13 cellular contexts compared by ENCODE assay signal in genomic region chr4:39825741-39826231, GRCh38.
DNase-seq lines count a peak whose midpoint lies in the region; ATAC-seq, FAIRE-seq and TF ChIP-seq lines count a peak whose summit lies in the region.
"Had no signal": no experiment of that assay in that cellular context is flagged by ENCODE, and none has a peak within 500 bp of the region (broad histone marks: within the 10 kb centered on the region; RNA-seq: fewer than 3 reads in every experiment).

No MANE protein-coding gene starts in this region.

- no peaks in the 10 kb centered on the region for H3K4me1 Mint-ChIP-seq in stimulated activated naive CD8-positive, alpha-beta T cell treated with anti-CD3 and anti-CD28 coated beads, Interleukin-15, amount 100 ng/mL, for 72 hours

- no peaks in the 10 kb centered on the region for H3K9me3 ChIP-seq in SK-N-SH
- H3K9me3 ChIP-seq in trophoblast cell (ENCODE audit: insufficient read depth, low read depth, low read length): no peaks in the 10 kb centered on the region

- no peak overlapping the region for H4K8ac ChIP-seq in trophoblast cell (ENCODE audit: low read depth, low read length)

- H2BK12ac ChIP-seq in trophoblast cell (ENCODE audit: low read length): no peak overlapping the region

- no peaks in the 10 kb centered on the region for H3K9me2 ChIP-seq in SK-N-SH

- CTCF ChIA-PET in SK-N-SH (lab: Yijun Ruan, JAX): interaction anchor here (0.9 kb wide), 1 partner anchor 67 kb away, joined by 3 read pairs; no protein-coding TSS in a partner anchor

- H3K4ac ChIP-seq in trophoblast cell (ENCODE audit: low read depth, low read length): no peak overlapping the region

- no peak for TF ChIP-seq EP300 in SK-N-SH (IDR thresholded peaks at IDR 0.05; ENCODE audit: borderline replicate concordance in 1 of 2, low read depth in 1 of 2, low read length in 1 of 2)

- H4K91ac ChIP-seq in trophoblast cell (ENCODE audit: low read depth, low read length): no peak overlapping the region

- no peak overlapping the region for H3K14ac ChIP-seq in trophoblast cell (ENCODE audit: low read length)

- no peak overlapping the region for H3K18ac ChIP-seq in trophoblast cell (ENCODE audit: low read length)

- H3K9me3 Mint-ChIP-seq in stimulated activated naive CD8-positive, alpha-beta T cell treated with anti-CD3 and anti-CD28 coated beads, Interleukin-15, amount 100 ng/mL, for 72 hours: no peaks in the 10 kb centered on the region
- H3K9me3 Mint-ChIP-seq: CD4-positive, alpha-beta memory T cell had no signal

- peaks cover 11% of the 10 kb centered on the region for H3K79me2 ChIP-seq in SK-N-SH (ENCODE audit: insufficient read depth)
- no peaks in the 10 kb centered on the region for H3K79me2 ChIP-seq in trophoblast cell (ENCODE audit: control insufficient read depth, insufficient read depth, low read length, poor library complexity)

- no peak overlapping the region for H2AK5ac ChIP-seq in trophoblast cell (ENCODE audit: low read length)

- POLR2A ChIA-PET in SK-N-SH (lab: Yijun Ruan, JAX): no interaction called here

- no peak for TF ChIP-seq CTCF in SK-N-SH (IDR thresholded peaks at IDR 0.05)
- no peak for TF ChIP-seq CTCF in fibroblast of mammary gland (conservative IDR thresholded peaks at IDR 0.05; ENCODE audit: control insufficient read depth, insufficient read depth, low read depth, low read length)

- no peak for ATAC-seq in stimulated activated naive CD8-positive, alpha-beta T cell treated with anti-CD3 and anti-CD28 coated beads, Interleukin-15, amount 100 ng/mL, for 72 hours
- ATAC-seq in left ventricle myocardium superior: no peak

- H3K9ac ChIP-seq in SK-N-SH (no peak overlapping the region), trophoblast cell (ENCODE audit: low read length) (no peak overlapping the region)

- no peak for TF ChIP-seq RAD21 in SK-N-SH (IDR thresholded peaks at IDR 0.05; ENCODE audit: low read length)

- H2BK5ac ChIP-seq in trophoblast cell (ENCODE audit: low read depth, low read length, poor library complexity): no peak overlapping the region

- no peaks in the 10 kb centered on the region for H3K27me3 ChIP-seq in SK-N-SH (ENCODE audit: insufficient read depth)
- no peaks in the 10 kb centered on the region for H3K27me3 ChIP-seq in trophoblast cell (ENCODE audit: insufficient read depth, low read length)

- WGBS in SK-N-SH (ENCODE audit: low lambda C conversion rate): 49% methylated on average over 7 of the region's 7 CpGs
- no CpG with 5 or more reads among the region's 7 CpGs for WGBS in trophoblast cell (ENCODE audit: extremely low coverage, insufficient coverage, insufficient read length)

- no peak overlapping the region for H3K4me3 Mint-ChIP-seq in stimulated activated naive CD8-positive, alpha-beta T cell treated with anti-CD3 and anti-CD28 coated beads, Interleukin-15, amount 100 ng/mL, for 72 hours
- H3K4me3 Mint-ChIP-seq: CD4-positive, alpha-beta memory T cell had no signal

- H3K4me3 ChIP-seq in SK-N-SH (ENCODE audit: low read depth in 2 of 2, low read length in 1 of 2): no peak overlapping the region
- H3K4me3 ChIP-seq in fibroblast of mammary gland (ENCODE audit: control insufficient read depth, low read depth, low read length): no peak overlapping the region
- no peak overlapping the region for H3K4me3 ChIP-seq in trophoblast cell (ENCODE audit: low read depth, low read length)

- H3K27ac ChIP-seq in SK-N-SH (ENCODE audit: low read depth in 2 of 2, low read length in 1 of 2): peak overlapping the region; percentile 3 to 63; a peak in 3 of 4 replicates
- H3K27ac ChIP-seq in trophoblast cell (ENCODE audit: low read depth, low read length): peak overlapping the region; percentile 32

- H3K23ac ChIP-seq in trophoblast cell (ENCODE audit: low read length): no peak overlapping the region

- H3K27me3 Mint-ChIP-seq in stimulated activated naive CD8-positive, alpha-beta T cell treated with anti-CD3 and anti-CD28 coated beads, Interleukin-15, amount 100 ng/mL, for 72 hours: no peaks in the 10 kb centered on the region
- H3K27me3 Mint-ChIP-seq: CD4-positive, alpha-beta memory T cell had no signal

- H4K12ac ChIP-seq in trophoblast cell (ENCODE audit: low read depth, low read length): no peak overlapping the region

- intact Hi-C loops in left ventricle myocardium superior (cut with micrococcal nuclease): no loop called here

- H2AFZ ChIP-seq in SK-N-SH (ENCODE audit: low read depth): no peak overlapping the region
- H2AFZ ChIP-seq in trophoblast cell (ENCODE audit: insufficient read depth, low read length, poor library complexity): no peak overlapping the region

- FAIRE-seq in H54 (lab: Jason Lieb, UNC): peak; percentile 6

- H3K27ac Mint-ChIP-seq in stimulated activated naive CD8-positive, alpha-beta T cell treated with anti-CD3 and anti-CD28 coated beads, Interleukin-15, amount 100 ng/mL, for 72 hours: peak overlapping the region in 1 of 2 donors; percentile 12

- H3K79me1 ChIP-seq in trophoblast cell (ENCODE audit: low read length): no peaks in the 10 kb centered on the region

- H3F3A ChIP-seq in SK-N-SH (replicated peaks; ENCODE audit: insufficient read depth): peaks cover 11% of the 10 kb centered on the region

- H3K36me3 ChIP-seq in SK-N-SH (replicated peaks in 1 of 2; ENCODE audit: control insufficient read depth in 1 of 2, insufficient read depth in 2 of 2, low read length in 1 of 2) (peaks cover 12 to 53% of the 10 kb centered on the region in 2 experiments), trophoblast cell (ENCODE audit: control insufficient read depth in 1 of 2, insufficient read depth in 2 of 2, low read length in 2 of 2) (peaks cover 11 to 16% of the 10 kb centered on the region in 2 experiments)

- H3K4me1 ChIP-seq in SK-N-SH (ENCODE audit: control insufficient read depth in 1 of 2, insufficient read depth in 2 of 2, low read depth in 1 of 2, low read length in 1 of 2) (peaks cover 0 to 18% of the 10 kb centered on the region in 2 experiments; a peak in 1 of 4 replicates), trophoblast cell (ENCODE audit: control insufficient read depth in 1 of 2, insufficient read depth in 2 of 2, low read length in 2 of 2) (peaks cover 0 to 2% of the 10 kb centered on the region in 2 experiments)

- H2BK120ac ChIP-seq in trophoblast cell (ENCODE audit: insufficient read depth, low read length, poor library complexity): no peak overlapping the region

- DNase-seq in H54 (ENCODE audit: insufficient read length, low spot score) (no peak), SK-N-SH (no peak), fibroblast of mammary gland (ENCODE audit: low read depth) (peak; percentile 74), trophoblast cell (peak; percentile 58 to 75), pons (ENCODE audit: low spot score) (no peak), NCI-H510A (lab: John Stamatoyannopoulos, UW) (no peak), left ventricle myocardium superior (no peak)
- DNase-seq in stimulated activated naive CD8-positive, alpha-beta T cell treated with anti-CD3 and anti-CD28 coated beads, Interleukin-15, amount 100 ng/mL, for 72 hours: no peak
- DNase-seq: activated CD4-positive, CD25-positive, alpha-beta regulatory T cell; activated T-cell treated with anti-CD3 and anti-CD28 coated beads, Interleukin-2, amount 50 U/mL, for 1 hour; CD4-positive, alpha-beta memory T cell; Karpas-422; NCI-H2029 had no signal

- no peak for TF ChIP-seq POLR2A in H54 (IDR thresholded peaks at IDR 0.05; ENCODE audit: low read depth, low read length)

- 0 out of 2 replicates have a peak overlapping the region, but pooled peaks have one; percentile 16 for H3K4me2 ChIP-seq in SK-N-SH
- H3K4me2 ChIP-seq in trophoblast cell (ENCODE audit: low read length): no peak overlapping the region

- H4K20me1 ChIP-seq in SK-N-SH (ENCODE audit: insufficient read depth): peaks cover 9% of the 10 kb centered on the region; the same call in 1 of the 2 replicates

TF ChIP-seq in SK-N-SH, 30 proteins besides CTCF, POLR2A, EP300 and RAD21 (continues in another document):
- TF ChIP-seq NRF1 (IDR thresholded peaks at IDR 0.05; ENCODE audit: low read depth, low read length) (no peak), EZH2phosphoT487 (IDR thresholded peaks at IDR 0.05; ENCODE audit: borderline replicate concordance, low read depth) (no peak), FOXM1 (IDR thresholded peaks at IDR 0.05; ENCODE audit: low read depth) (no peak), RCOR1 (IDR thresholded peaks at IDR 0.05; ENCODE audit: low read length) (no peak), FOXJ3 (CRISPR knock-in tag; IDR thresholded peaks at IDR 0.05) (no peak), NFIC (IDR thresholded peaks at IDR 0.05; ENCODE audit: borderline replicate concordance) (no peak), FOSL2 (IDR thresholded peaks at IDR 0.05; ENCODE audit: borderline replicate concordance, low read depth) (peak; percentile 66), CHD2 (IDR thresholded peaks at IDR 0.05; ENCODE audit: low read length, partially characterized antibody) (no peak), GABPA (IDR thresholded peaks at IDR 0.05; ENCODE audit: low read depth) (no peak), POLR2AphosphoS5 (IDR thresholded peaks at IDR 0.05; ENCODE audit: low read depth, low read length) (no peak), ELF1 (IDR thresholded peaks at IDR 0.05) (no peak)
- TF ChIP-seq, protein P1, sequence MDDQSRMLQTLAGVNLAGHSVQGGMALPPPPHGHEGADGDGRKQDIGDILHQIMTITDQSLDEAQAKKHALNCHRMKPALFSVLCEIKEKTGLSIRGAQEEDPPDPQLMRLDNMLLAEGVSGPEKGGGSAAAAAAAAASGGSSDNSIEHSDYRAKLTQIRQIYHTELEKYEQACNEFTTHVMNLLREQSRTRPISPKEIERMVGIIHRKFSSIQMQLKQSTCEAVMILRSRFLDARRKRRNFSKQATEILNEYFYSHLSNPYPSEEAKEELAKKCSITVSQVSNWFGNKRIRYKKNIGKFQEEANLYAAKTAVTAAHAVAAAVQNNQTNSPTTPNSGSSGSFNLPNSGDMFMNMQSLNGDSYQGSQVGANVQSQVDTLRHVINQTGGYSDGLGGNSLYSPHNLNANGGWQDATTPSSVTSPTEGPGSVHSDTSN (IDR thresholded peaks at IDR 0.05): no peak
- TF ChIP-seq, protein P2, sequence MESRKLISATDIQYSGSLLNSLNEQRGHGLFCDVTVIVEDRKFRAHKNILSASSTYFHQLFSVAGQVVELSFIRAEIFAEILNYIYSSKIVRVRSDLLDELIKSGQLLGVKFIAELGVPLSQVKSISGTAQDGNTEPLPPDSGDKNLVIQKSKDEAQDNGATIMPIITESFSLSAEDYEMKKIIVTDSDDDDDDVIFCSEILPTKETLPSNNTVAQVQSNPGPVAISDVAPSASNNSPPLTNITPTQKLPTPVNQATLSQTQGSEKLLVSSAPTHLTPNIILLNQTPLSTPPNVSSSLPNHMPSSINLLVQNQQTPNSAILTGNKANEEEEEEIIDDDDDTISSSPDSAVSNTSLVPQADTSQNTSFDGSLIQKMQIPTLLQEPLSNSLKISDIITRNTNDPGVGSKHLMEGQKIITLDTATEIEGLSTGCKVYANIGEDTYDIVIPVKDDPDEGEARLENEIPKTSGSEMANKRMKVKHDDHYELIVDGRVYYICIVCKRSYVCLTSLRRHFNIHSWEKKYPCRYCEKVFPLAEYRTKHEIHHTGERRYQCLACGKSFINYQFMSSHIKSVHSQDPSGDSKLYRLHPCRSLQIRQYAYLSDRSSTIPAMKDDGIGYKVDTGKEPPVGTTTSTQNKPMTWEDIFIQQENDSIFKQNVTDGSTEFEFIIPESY (IDR thresholded peaks at IDR 0.05; ENCODE audit: borderline replicate concordance, low read depth): no peak

Comparison
In these comparisons a context has a peak if more than half of its experiments do, and no peak if none do; other contexts are left out.
1. DNase-seq: peak in fibroblast of mammary gland (single experiment) and trophoblast cell (2 of 2); none in H54 (single experiment), SK-N-SH (single experiment), pons (single experiment), NCI-H510A (single experiment), stimulated activated naive CD8-positive, alpha-beta T cell treated with anti-CD3 and anti-CD28 coated beads, Interleukin-15, amount 100 ng/mL, for 72 hours (0 of 2) and left ventricle myocardium superior (single experiment).